Comparison of ENCODE assay signal across 21 cellular contexts in the genomic region with DNA sequence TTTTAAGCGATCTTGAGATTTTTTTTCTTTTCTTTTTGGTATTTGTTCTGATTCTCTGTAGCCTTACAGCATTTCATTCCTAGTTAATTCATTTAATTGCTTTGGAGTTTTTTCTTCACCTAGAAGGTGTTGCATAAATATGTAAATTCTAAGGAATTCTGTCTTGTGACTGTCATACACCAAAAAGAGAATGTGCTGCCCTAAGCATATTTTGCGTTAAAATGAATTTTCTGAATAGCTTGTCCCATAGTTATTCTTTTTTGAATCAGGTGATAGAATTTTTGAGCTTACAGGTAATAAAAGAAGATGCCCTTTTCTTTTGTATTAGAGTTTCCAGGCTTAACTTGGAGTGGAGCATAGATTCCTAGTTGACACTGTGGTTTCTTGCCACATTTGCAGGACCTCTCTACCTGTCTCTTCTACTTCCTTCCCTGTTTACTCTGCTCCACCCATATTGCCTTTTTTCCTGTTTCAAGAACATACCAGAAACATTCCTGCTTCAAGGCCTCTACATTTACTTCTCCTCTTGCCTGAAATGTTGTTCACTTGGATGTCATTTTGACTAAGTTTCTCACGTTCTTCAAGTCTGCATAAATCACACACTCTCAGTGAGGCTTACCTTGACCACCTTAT.
"Had no signal": no experiment of that assay in that cellular context is flagged by ENCODE, and none has a peak within 500 bp of the region (broad histone marks: within the 10 kb centered on the region; RNA-seq: fewer than 3 reads in every experiment).

No MANE protein-coding gene starts in this region.

- H3K27me3 ChIP-seq: brain microvascular endothelial cell, pancreas, stomach, testis had no signal

- H3K4me1 ChIP-seq: testis had no signal

- H3K4me1 Mint-ChIP-seq: stimulated activated effector memory CD8-positive, alpha-beta T cell treated with anti-CD3 and anti-CD28 coated beads, Interleukin-12 subunit alpha, Interleukin-12 subunit beta, amount 100 ng/mL, for 72 hours had no signal

- ATAC-seq: activated T-cell treated with anti-CD3 and anti-CD28 coated beads, Interleukin-2, amount 50 U/mL, for 72 hours; naive thymus-derived CD4-positive, alpha-beta T cell; pancreas; sciatic nerve; stimulated activated effector memory CD8-positive, alpha-beta T cell treated with anti-CD3 and anti-CD28 coated beads, Interleukin-12 subunit alpha, Interleukin-12 subunit beta, amount 100 ng/mL, for 72 hours had no signal

- FAIRE-seq: islet of Langerhans, pancreas had no signal

- H3K9me3 Mint-ChIP-seq: activated T-cell treated with anti-CD3 and anti-CD28 coated beads, Interleukin-2, amount 50 U/mL, for 72 hours; memory B cell; naive thymus-derived CD4-positive, alpha-beta T cell; stimulated activated effector memory CD8-positive, alpha-beta T cell treated with anti-CD3 and anti-CD28 coated beads, Interleukin-12 subunit alpha, Interleukin-12 subunit beta, amount 100 ng/mL, for 72 hours had no signal

- H3K9me3 ChIP-seq: pancreas, stomach, testis had no signal

- H3K27me3 Mint-ChIP-seq: memory B cell; naive thymus-derived CD4-positive, alpha-beta T cell had no signal

- DNase-seq: activated CD4-positive, alpha-beta T cell treated with anti-CD3 and anti-CD28 coated beads, Interleukin-2, amount 50 U/mL, for 4 hours; activated effector memory CD4-positive, alpha-beta T cell treated with anti-CD3 and anti-CD28 coated beads, Interleukin-2, amount 50 U/mL, for 16 hours; activated naive CD4-positive, alpha-beta T cell treated with anti-CD3 and anti-CD28 coated beads, Interleukin-2, amount 50 U/mL, for 16 hours; activated T-cell treated with anti-CD3 and anti-CD28 coated beads, Interleukin-2, amount 50 U/mL, for 72 hours; aorta; brain microvascular endothelial cell; cortex of kidney; effector CD4-positive, alpha-beta T cell; hippocampal formation; naive thymus-derived CD4-positive, alpha-beta T cell; pancreas; stimulated activated CD4-positive, alpha-beta T cell treated with anti-CD3 and anti-CD28 coated beads, Interleukin-4, amount 100 ng/mL, for 1 hour; stomach; T-helper 2 cell; testis had no signal

- H3K4me3 Mint-ChIP-seq: activated T-cell treated with anti-CD3 and anti-CD28 coated beads, Interleukin-2, amount 50 U/mL, for 72 hours; memory B cell; naive thymus-derived CD4-positive, alpha-beta T cell; stimulated activated effector memory CD8-positive, alpha-beta T cell treated with anti-CD3 and anti-CD28 coated beads, Interleukin-12 subunit alpha, Interleukin-12 subunit beta, amount 100 ng/mL, for 72 hours had no signal

- H3K4me3 ChIP-seq: pancreas, smooth muscle cell, stomach, testis had no signal

- H3K4me2 ChIP-seq: smooth muscle cell had no signal

- H3K27ac Mint-ChIP-seq: activated T-cell treated with anti-CD3 and anti-CD28 coated beads, Interleukin-2, amount 50 U/mL, for 72 hours; memory B cell; stimulated activated effector memory CD8-positive, alpha-beta T cell treated with anti-CD3 and anti-CD28 coated beads, Interleukin-12 subunit alpha, Interleukin-12 subunit beta, amount 100 ng/mL, for 72 hours had no signal

- H3K27ac ChIP-seq: brain microvascular endothelial cell, pancreas, stomach, testis, VCaP had no signal
